In the genomic region with DNA sequence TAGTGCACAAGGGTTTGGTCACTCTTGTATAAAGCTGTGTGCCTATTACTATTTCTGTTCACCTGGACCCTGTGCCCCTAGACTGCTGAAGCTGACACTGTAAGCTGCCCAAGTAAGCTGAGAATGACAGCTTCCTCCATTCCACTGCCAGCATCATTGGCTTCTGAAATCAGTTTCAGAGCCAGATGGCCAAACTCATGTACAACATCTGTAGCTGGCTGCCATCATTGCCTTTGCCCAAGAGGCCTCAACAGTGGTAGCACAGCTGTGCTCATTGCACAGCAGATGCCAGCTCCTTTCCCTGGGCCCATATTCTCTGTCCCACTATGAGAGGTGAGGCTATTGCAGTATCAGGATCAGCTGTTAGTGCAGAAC, we compare ENCODE assay signal across 15 cellular contexts.
DNase-seq lines count a peak whose midpoint lies in the region; ATAC-seq and TF ChIP-seq lines count a peak whose summit lies in the region.
"Had no signal": no experiment of that assay in that cellular context is flagged by ENCODE, and none has a peak within 500 bp of the region (broad histone marks: within the 10 kb centered on the region; RNA-seq: fewer than 3 reads in every experiment).

No MANE protein-coding gene starts in this region.

- no peaks in the 10 kb centered on the region for H3K36me3 ChIP-seq in HEK293 (ENCODE audit: control insufficient read depth in 2 of 2, insufficient read depth in 1 of 2, low read length in 2 of 2)
- H3K36me3 ChIP-seq in ascending aorta = no peaks in the 10 kb centered on the region
- H3K36me3 ChIP-seq in right atrium auricular region = no peaks in the 10 kb centered on the region
- H3K36me3 ChIP-seq: WERI-Rb-1 had no signal

- no peaks in the 10 kb centered on the region for H3K27me3 Mint-ChIP-seq in activated T-cell treated with anti-CD3 and anti-CD28 coated beads, Interleukin-2, amount 50 U/mL, for 4 hours (ENCODE audit: low read depth)
- H3K27me3 Mint-ChIP-seq: naive thymus-derived CD8-positive, alpha-beta T cell had no signal

- H3K4me1 ChIP-seq in HEK293 (ENCODE audit: control insufficient read depth, insufficient read depth, low read length) (peaks cover 15% of the 10 kb centered on the region), ascending aorta (peaks cover 12 to 41% of the 10 kb centered on the region in 2 donors), right atrium auricular region (peaks cover 0 to 54% of the 10 kb centered on the region in 2 donors)
- H3K4me1 ChIP-seq: BLaER1 had no signal

- ATAC-seq in sciatic nerve (peak; percentile 14), HG02981 (IDR thresholded peaks at IDR 0.05; ENCODE audit: unreplicated experiment) (no peak)
- ATAC-seq in activated T-cell treated with anti-CD3 and anti-CD28 coated beads, Interleukin-2, amount 50 U/mL, for 4 hours = no peak
- ATAC-seq: naive thymus-derived CD8-positive, alpha-beta T cell had no signal

- POLR2A ChIA-PET in HEK293 (lab: Yijun Ruan, JAX) = no interaction called here

- peaks cover 5% of the 10 kb centered on the region for H3K36me3 Mint-ChIP-seq in activated T-cell treated with anti-CD3 and anti-CD28 coated beads, Interleukin-2, amount 50 U/mL, for 4 hours (ENCODE audit: insufficient read depth)

- H3K9me3 ChIP-seq in HEK293 (ENCODE audit: control insufficient read depth, insufficient read depth, low read depth, low read length) (no peaks in the 10 kb centered on the region), ascending aorta (no peaks in the 10 kb centered on the region), right atrium auricular region (no peaks in the 10 kb centered on the region)

- TF ChIP-seq CTCF in HEK293 (tag by site-specific recombination; IDR thresholded peaks at IDR 0.05) (no peak), ascending aorta (IDR thresholded peaks at IDR 0.05) (no peak), right atrium auricular region (IDR thresholded peaks at IDR 0.05) (no peak)

- H3K4me3 Mint-ChIP-seq in activated T-cell treated with anti-CD3 and anti-CD28 coated beads, Interleukin-2, amount 50 U/mL, for 4 hours = no peak overlapping the region
- H3K4me3 Mint-ChIP-seq: endodermal cell; naive thymus-derived CD8-positive, alpha-beta T cell had no signal

- CTCF ChIA-PET in HEK293 (lab: Yijun Ruan, JAX) = interaction anchor here (0.6 to 1.8 kb wide), 4 partner anchors 8 to 240 kb away, joined by 3 to 8 read pairs (median 3); no protein-coding TSS in a partner anchor

- no peak overlapping the region for H3K4me3 ChIP-seq in HEK293 (ENCODE audit: low read depth, low read length)
- H3K4me3 ChIP-seq in ascending aorta = no peak overlapping the region
- H3K4me3 ChIP-seq in right atrium auricular region = no peak overlapping the region
- H3K4me3 ChIP-seq: BLaER1 had no signal

- no peaks in the 10 kb centered on the region for H3K4me1 Mint-ChIP-seq in activated T-cell treated with anti-CD3 and anti-CD28 coated beads, Interleukin-2, amount 50 U/mL, for 4 hours (ENCODE audit: low read depth)

- intact Hi-C loops in ascending aorta (cut with DNase I) (loop anchor here (2.0 kb wide), 1 partner anchor 18 kb away; no protein-coding TSS in a partner anchor), sciatic nerve (cut with DNase I) (no loop called here)

- H3K27ac ChIP-seq in HEK293 (ENCODE audit: extremely low read depth, low read depth, low read length) = 0 out of 2 replicates have a peak overlapping the region, but pooled peaks have one; percentile 2
- peak overlapping the region; percentile 74 to 80 for H3K27ac ChIP-seq in ascending aorta
- H3K27ac ChIP-seq in right atrium auricular region = peak overlapping the region; percentile 69 to 71
- H3K27ac ChIP-seq: BLaER1, WERI-Rb-1 had no signal

- H3K27me3 ChIP-seq in ascending aorta = no peaks in the 10 kb centered on the region
- no peaks in the 10 kb centered on the region for H3K27me3 ChIP-seq in right atrium auricular region
- H3K27me3 ChIP-seq: BLaER1 had no signal

- no peak for DNase-seq in ascending aorta (ENCODE audit: low spot score in 2 of 2)
- no peak for DNase-seq in right atrium auricular region (ENCODE audit: low spot score)
- DNase-seq in sciatic nerve (ENCODE audit: low spot score) = no peak
- DNase-seq in HCEC 1CT = no peak
- DNase-seq in activated T-cell treated with anti-CD3 and anti-CD28 coated beads, Interleukin-2, amount 50 U/mL, for 4 hours = no peak
- DNase-seq in NK-92 treated with Interleukin-12 subunit alpha and Interleukin-12 subunit beta, amount 100 ng/mL, for 24 hours (lab: John Stamatoyannopoulos, UW) = no peak
- DNase-seq: activated T-cell treated with anti-CD3 and anti-CD28 coated beads for 4 hours; endodermal cell; Karpas-422; naive thymus-derived CD8-positive, alpha-beta T cell; SIG-M5; WERI-Rb-1 had no signal

- no peaks in the 10 kb centered on the region for H3K9me3 Mint-ChIP-seq in activated T-cell treated with anti-CD3 and anti-CD28 coated beads, Interleukin-2, amount 50 U/mL, for 4 hours
- H3K9me3 Mint-ChIP-seq: endodermal cell had no signal

TF ChIP-seq in HEK293, 187 proteins besides CTCF, POLR2A, EP300 and RAD21:
- TF ChIP-seq ZNF133 (tag by site-specific recombination; IDR thresholded peaks at IDR 0.05) (peak; percentile 68; the same call in 1 of the 2 replicates), ZNF629 (tag by site-specific recombination; IDR thresholded peaks at IDR 0.05) (no peak)
TF ChIP-seq in HEK293: peak in this region for 1.

Comparison
In these comparisons a context has a peak if more than half of its experiments do, and no peak if none do; other contexts are left out.
1. H3K27ac ChIP-seq: peak in every context shown above with its lines; median percentile 77 in ascending aorta; 70 in right atrium auricular region; 2 in HEK293.